In genomic region chr3:197297476-197298340, GRCh38 we compare ENCODE assay signal across 8 cellular contexts. TPM values are rescaled to one million over a fixed set of nuclear protein-coding genes. Genes with fewer than 3 reads are reported as not detected.
DNase-seq lines count a peak whose midpoint lies in the region; ATAC-seq and TF ChIP-seq lines count a peak whose summit lies in the region.

No MANE protein-coding gene starts in this region.

- ATAC-seq in HG03060 (IDR thresholded peaks at IDR 0.05; ENCODE audit: low read depth, unreplicated experiment) = peak; percentile 42

- H3K4me3 ChIP-seq in brain microvascular endothelial cell (ENCODE audit: low read depth, low read length) (peak overlapping the region; percentile 88), iPS-18c (ENCODE audit: insufficient read depth, low read depth, low read length) (peak overlapping the region; percentile 89), skeletal muscle satellite cell (ENCODE audit: low read length) (peak overlapping the region; percentile 94)

- TF ChIP-seq CTCF in brain microvascular endothelial cell (IDR thresholded peaks at IDR 0.05; ENCODE audit: low read depth, low read length, missing control alignments) = no peak

- H3K27ac ChIP-seq in brain microvascular endothelial cell = peak overlapping the region; percentile 96

- H3K9me3 ChIP-seq in iPS-18c (ENCODE audit: control insufficient read depth, insufficient read depth, low read length) (no peaks in the 10 kb centered on the region), skeletal muscle satellite cell (replicated peaks; ENCODE audit: low read length) (no peaks in the 10 kb centered on the region)

- H3K36me3 ChIP-seq in brain microvascular endothelial cell (replicated peaks) (peaks cover 25% of the 10 kb centered on the region), skeletal muscle satellite cell (ENCODE audit: insufficient read depth, low read length) (peaks cover 34% of the 10 kb centered on the region)

- peak overlapping the region; percentile 95 for H3K4me2 ChIP-seq in skeletal muscle satellite cell (ENCODE audit: low read length)

- peak; percentile 74 to 81 for DNase-seq in activated CD8-positive, alpha-beta memory T cell treated with anti-CD3 and anti-CD28 coated beads for 1 hour (ENCODE audit: extremely low read depth in 1 of 2, low read depth in 1 of 2)
- no peak for DNase-seq in activated CD8-positive, alpha-beta memory T cell treated with anti-CD3 and anti-CD28 coated beads for 24 hours
- peak; percentile 61 for DNase-seq in NCI-H2081 treated with DMSO at 0.1 percent for 48 hours (lab: John Stamatoyannopoulos, UW)
- DNase-seq in UCSD-AML1 (lab: John Stamatoyannopoulos, UW; ENCODE audit: unreplicated experiment) = peak; percentile 93
- DNase-seq in brain microvascular endothelial cell = peak; percentile 77

- peak overlapping the region; percentile 92 for H3K9ac ChIP-seq in skeletal muscle satellite cell (ENCODE audit: low read depth, low read length)

- in situ Hi-C loops in brain microvascular endothelial cell (cut with HindIII; ENCODE audit: low pct_ligation_motif_present, low sequenced_read_pairs) = loop anchor here (25.0 kb wide), 1 partner anchor 215 kb away; no protein-coding TSS in a partner anchor

- peaks cover 20% of the 10 kb centered on the region for H3K4me1 ChIP-seq in skeletal muscle satellite cell (ENCODE audit: control insufficient read depth, insufficient read depth, low read length)

- H3K27me3 ChIP-seq in brain microvascular endothelial cell (replicated peaks) = no peaks in the 10 kb centered on the region
- no peaks in the 10 kb centered on the region for H3K27me3 ChIP-seq in skeletal muscle satellite cell (ENCODE audit: control insufficient read depth, insufficient read depth, low read length)

RNA-seq across cellular contexts. Expression of gene DLG1, which starts 0.7 kb away (rescaled TPM):
- total RNA-seq in skeletal muscle satellite cell (2012; rRNA removed) = 31.5 and 37.5 TPM in 2 replicates
